Comparison of ENCODE assay signal across 9 cellular contexts in genomic region chr12:65891987-65892481, GRCh38.
DNase-seq lines count a peak whose midpoint lies in the region; ATAC-seq and TF ChIP-seq lines count a peak whose summit lies in the region.
"Had no signal": no experiment of that assay in that cellular context is flagged by ENCODE, and none has a peak within 500 bp of the region (broad histone marks: within the 10 kb centered on the region; RNA-seq: fewer than 3 reads in every experiment).

No MANE protein-coding gene starts in this region.

- H3K9me3 ChIP-seq in prostate gland = no peaks in the 10 kb centered on the region

- H3K36me3 ChIP-seq in prostate gland = no peaks in the 10 kb centered on the region

- ATAC-seq in SK-N-SH treated with all-trans-retinoic acid at 6 μM for 48 hours = peak; percentile 79
- no peak for ATAC-seq in HG03521 (IDR thresholded peaks at IDR 0.05; ENCODE audit: unreplicated experiment)
- no peak for ATAC-seq in HG03520 (IDR thresholded peaks at IDR 0.05; ENCODE audit: unreplicated experiment)

- H3K27ac ChIP-seq in prostate gland = no peak overlapping the region

- no peak for TF ChIP-seq POLR2A in prostate gland (IDR thresholded peaks at IDR 0.05)

- peak; percentile 56 for DNase-seq in Calu3
- peak; percentile 94 for DNase-seq in glomerular visceral epithelial cell (ENCODE audit: extremely low spot score)
- peak; percentile 88 for DNase-seq in prostate gland (ENCODE audit: low spot score)
- DNase-seq in NCI-H1048 (lab: John Stamatoyannopoulos, UW) = no peak
- no peak for DNase-seq in T-helper 2 cell treated with Interferon-gamma antibody and Interleukin-4, amounts not matched to agents 5 μg/mL and 100 μg/mL, for 36 hours (ENCODE audit: low spot score)
- DNase-seq: naive B cell had no signal

- BruUV-seq in Calu3 (replicated peaks; lab: Mats Ljungman, UMichigan) = no TSS peak

- no peaks in the 10 kb centered on the region for H3K27me3 ChIP-seq in prostate gland (replicated peaks; ENCODE audit: insufficient read depth)

- H3K4me3 Mint-ChIP-seq in Calu3 (ENCODE audit: low read depth, unreplicated experiment) = peak overlapping the region; percentile 46
- H3K4me3 Mint-ChIP-seq in T-helper 2 cell treated with Interferon-gamma antibody and Interleukin-4, amounts not matched to agents 5 μg/mL and 100 μg/mL, for 36 hours = no peak overlapping the region

- no peaks in the 10 kb centered on the region for H3K4me1 ChIP-seq in prostate gland (replicated peaks)

- H3K27me3 Mint-ChIP-seq in Calu3 (ENCODE audit: unreplicated experiment) = no peaks in the 10 kb centered on the region
- peaks cover 16% of the 10 kb centered on the region for H3K27me3 Mint-ChIP-seq in T-helper 2 cell treated with Interferon-gamma antibody and Interleukin-4, amounts not matched to agents 5 μg/mL and 100 μg/mL, for 36 hours (ENCODE audit: low read depth)

- H3K4me1 Mint-ChIP-seq in Calu3 (ENCODE audit: low read depth, unreplicated experiment) = peaks cover 93% of the 10 kb centered on the region
- H3K4me1 Mint-ChIP-seq in T-helper 2 cell treated with Interferon-gamma antibody and Interleukin-4, amounts not matched to agents 5 μg/mL and 100 μg/mL, for 36 hours (ENCODE audit: low read depth) = no peaks in the 10 kb centered on the region

- no peaks in the 10 kb centered on the region for H3K9me3 Mint-ChIP-seq in Calu3 (ENCODE audit: low read depth, unreplicated experiment)
- H3K9me3 Mint-ChIP-seq in T-helper 2 cell treated with Interferon-gamma antibody and Interleukin-4, amounts not matched to agents 5 μg/mL and 100 μg/mL, for 36 hours = no peaks in the 10 kb centered on the region
- H3K9me3 Mint-ChIP-seq: naive B cell had no signal

- intact Hi-C loops in Calu3 (cut with micrococcal nuclease; ENCODE audit: unreplicated experiment) = loop anchor here (2.0 to 10.0 kb wide), 3 partner anchors 37 to 193 kb away; no protein-coding TSS in a partner anchor
- intact Hi-C loops in prostate gland (cut with DNase I) = no loop called here

- CTCF ChIA-PET in Calu3 (lab: Charles Lee) = interaction anchor here (0.5 kb wide), 1 partner anchor 505 kb away, joined by 4 read pairs; no protein-coding TSS in a partner anchor

- WGBS in prostate gland = under 1% methylated on average over 10 of the region's 10 CpGs

- no peak for TF ChIP-seq CTCF in Calu3 (IDR thresholded peaks at IDR 0.05; ENCODE audit: unreplicated experiment)
- TF ChIP-seq CTCF in prostate gland (IDR thresholded peaks at IDR 0.05) = no peak

- no peak overlapping the region for H3K4me3 ChIP-seq in prostate gland

- H3K36me3 Mint-ChIP-seq in Calu3 (ENCODE audit: insufficient read depth, unreplicated experiment) = peaks cover 23% of the 10 kb centered on the region
- H3K36me3 Mint-ChIP-seq in T-helper 2 cell treated with Interferon-gamma antibody and Interleukin-4, amounts not matched to agents 5 μg/mL and 100 μg/mL, for 36 hours (ENCODE audit: low read depth) = no peaks in the 10 kb centered on the region
- H3K36me3 Mint-ChIP-seq: naive B cell had no signal

- peak overlapping the region; percentile 79 for H3K27ac Mint-ChIP-seq in Calu3 (ENCODE audit: unreplicated experiment)
- H3K27ac Mint-ChIP-seq in T-helper 2 cell treated with Interferon-gamma antibody and Interleukin-4, amounts not matched to agents 5 μg/mL and 100 μg/mL, for 36 hours = no peak overlapping the region
- H3K27ac Mint-ChIP-seq: naive B cell had no signal

TF ChIP-seq in SK-N-SH treated with all-trans-retinoic acid at 6 μM for 48 hours, 23 proteins besides CTCF, POLR2A, EP300 and RAD21:
- TF ChIP-seq TSHZ2 (CRISPR knock-in tag; IDR thresholded peaks at IDR 0.05) (no peak), PPARA (CRISPR knock-in tag; IDR thresholded peaks at IDR 0.05; ENCODE audit: borderline replicate concordance) (no peak), POU6F1 (CRISPR knock-in tag; IDR thresholded peaks at IDR 0.05; ENCODE audit: borderline replicate concordance, low read depth) (no peak), ISL1 (CRISPR knock-in tag; IDR thresholded peaks at IDR 0.05) (no peak), BACH2 (CRISPR knock-in tag; IDR thresholded peaks at IDR 0.05; ENCODE audit: borderline replicate concordance) (no peak), CREB5 (CRISPR knock-in tag; IDR thresholded peaks at IDR 0.05; ENCODE audit: low read depth) (no peak), CSDC2 (CRISPR knock-in tag; IDR thresholded peaks at IDR 0.05) (no peak), TOX (CRISPR knock-in tag; IDR thresholded peaks at IDR 0.05; ENCODE audit: borderline replicate concordance) (no peak), GLIS3 (CRISPR knock-in tag; IDR thresholded peaks at IDR 0.05) (no peak), PATZ1 (CRISPR knock-in tag; IDR thresholded peaks at IDR 0.05; ENCODE audit: borderline replicate concordance) (no peak), ZNF565 (CRISPR knock-in tag; conservative IDR thresholded peaks at IDR 0.05; ENCODE audit: low read depth) (no peak), OSR1 (CRISPR knock-in tag; IDR thresholded peaks at IDR 0.05) (no peak), SNAI2 (CRISPR knock-in tag; IDR thresholded peaks at IDR 0.05) (no peak), ZNF8 (CRISPR knock-in tag; IDR thresholded peaks at IDR 0.05) (no peak)

Comparison
In these comparisons a context has a peak if more than half of its experiments do, and no peak if none do; other contexts are left out.
1. DNase-seq: peak in Calu3 (single experiment), glomerular visceral epithelial cell (single experiment) and prostate gland (single experiment); none in NCI-H1048 (single experiment) and T-helper 2 cell treated with Interferon-gamma antibody and Interleukin-4, amounts not matched to agents 5 μg/mL and 100 μg/mL, for 36 hours (single experiment).